Comparison of ENCODE assay signal across 30 cellular contexts in the genomic region with DNA sequence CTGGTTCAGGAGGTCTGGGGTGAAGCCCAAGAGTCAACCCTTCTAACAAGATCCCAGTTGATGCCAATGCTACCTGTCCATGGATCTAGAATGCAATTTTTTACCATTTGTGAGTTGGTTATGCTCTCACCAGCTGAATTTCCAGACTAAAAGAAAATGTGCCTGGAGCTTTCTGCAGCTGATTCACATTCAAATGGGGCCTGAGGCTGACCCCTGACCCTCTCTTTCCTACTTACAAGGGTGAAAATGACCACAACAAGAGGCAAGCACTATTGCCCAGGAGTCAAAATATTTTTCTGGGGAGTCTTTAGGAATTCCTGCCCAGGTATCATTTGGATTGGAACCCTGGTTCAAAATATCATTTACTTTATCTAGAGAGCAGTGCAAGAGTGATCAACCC.
"Had no signal": no experiment of that assay in that cellular context is flagged by ENCODE, and none has a peak within 500 bp of the region (broad histone marks: within the 10 kb centered on the region; RNA-seq: fewer than 3 reads in every experiment).

No MANE protein-coding gene starts in this region.

- DNase-seq: naive thymus-derived CD8-positive, alpha-beta T cell; nephron progenitor cell; occipital lobe; ovary; posterior cingulate gyrus; psoas muscle; right cardiac atrium; right lobe of liver; sigmoid colon; small intestine; stimulated activated CD4-positive, alpha-beta T cell treated with anti-CD3 and anti-CD28 coated beads, Interleukin-15, amount 100 ng/mL, for 24 hours; stimulated activated CD4-positive, alpha-beta T cell treated with anti-CD3 and anti-CD28 coated beads, Interleukin-2, amount 100 ng/mL, for 24 hours; stimulated activated CD4-positive, alpha-beta T cell treated with anti-CD3 and anti-CD28 coated beads, Interleukin-2, amount 100 ng/mL, for 48 hours; stimulated activated CD4-positive, alpha-beta T cell treated with anti-CD3 and anti-CD28 coated beads, Interleukin-4, amount 100 ng/mL, for 24 hours; stimulated activated naive B cell treated with anti-CD40 and anti-IgM and Interleukin-4, amounts not matched to agents 10 μg/mL and 1 μg/mL and 100 μg/mL, for 72 hours; stimulated activated naive CD4-positive, alpha-beta T cell treated with Interleukin-2 at 50 U/mL for 16 hours; stomach; thyroid gland; trophoblast cell; upper lobe of left lung had no signal

- H3K36me3 Mint-ChIP-seq: naive thymus-derived CD8-positive, alpha-beta T cell; natural killer cell treated with Interleukin-12 subunit alpha and Interleukin-12 subunit beta and Interleukin-15 and Interleukin-18, amount 100 ng/mL, for 72 hours; stimulated activated effector memory CD8-positive, alpha-beta T cell treated with anti-CD3 and anti-CD28 coated beads, Interleukin-12 subunit alpha, Interleukin-12 subunit beta, amount 100 ng/mL, for 72 hours; stimulated activated naive B cell treated with anti-CD40 and anti-IgM and Interleukin-4, amounts not matched to agents 10 μg/mL and 1 μg/mL and 100 μg/mL, for 72 hours had no signal

- H3K27ac ChIP-seq: ovary, parathyroid adenoma, right lobe of liver, stomach, thoracic aorta, thyroid gland, tibial nerve, upper lobe of left lung, vagina had no signal

- H3K9me3 ChIP-seq: ovary, psoas muscle, right lobe of liver, sigmoid colon, stomach, thoracic aorta, thyroid gland, tibial nerve, upper lobe of left lung, vagina had no signal

- H3K36me3 ChIP-seq: ovary, right lobe of liver, sigmoid colon, stomach, thoracic aorta, thyroid gland, tibial nerve, upper lobe of left lung, vagina had no signal

- H3K4me3 ChIP-seq: ovary, psoas muscle, right lobe of liver, sigmoid colon, stomach, thoracic aorta, thyroid gland, tibial nerve, upper lobe of left lung, vagina had no signal

- H2AFZ ChIP-seq: parathyroid adenoma had no signal

- H3K4me1 ChIP-seq: parathyroid adenoma had no signal

- H3K27ac Mint-ChIP-seq: natural killer cell treated with Interleukin-12 subunit alpha and Interleukin-12 subunit beta and Interleukin-15 and Interleukin-18, amount 100 ng/mL, for 72 hours; nephron progenitor cell; progenitor cell of endocrine pancreas; stimulated activated effector memory CD8-positive, alpha-beta T cell treated with anti-CD3 and anti-CD28 coated beads, Interleukin-12 subunit alpha, Interleukin-12 subunit beta, amount 100 ng/mL, for 72 hours; stimulated activated naive B cell treated with anti-CD40 and anti-IgM and Interleukin-4, amounts not matched to agents 10 μg/mL and 1 μg/mL and 100 μg/mL, for 72 hours; stimulated activated naive CD8-positive, alpha-beta T cell treated with anti-CD3 and anti-CD28 coated beads, Interleukin-15, Interleukin-2, amounts not matched to agents 100 ng/mL and 50 ng/mL, for 24 hours had no signal

- H3K9me3 Mint-ChIP-seq: naive thymus-derived CD8-positive, alpha-beta T cell; natural killer cell treated with Interleukin-12 subunit alpha and Interleukin-12 subunit beta and Interleukin-15 and Interleukin-18, amount 100 ng/mL, for 72 hours; nephron progenitor cell; neural crest cell; stimulated activated effector memory CD8-positive, alpha-beta T cell treated with anti-CD3 and anti-CD28 coated beads, Interleukin-12 subunit alpha, Interleukin-12 subunit beta, amount 100 ng/mL, for 72 hours; stimulated activated naive B cell treated with anti-CD40 and anti-IgM and Interleukin-4, amounts not matched to agents 10 μg/mL and 1 μg/mL and 100 μg/mL, for 72 hours; stimulated activated naive CD8-positive, alpha-beta T cell treated with anti-CD3 and anti-CD28 coated beads, Interleukin-15, Interleukin-2, amounts not matched to agents 100 ng/mL and 50 ng/mL, for 24 hours had no signal

- H3K27me3 ChIP-seq: ovary, right lobe of liver, sigmoid colon, stomach, thyroid gland, tibial nerve, upper lobe of left lung, vagina had no signal

- FAIRE-seq: small intestine, urothelium cell line had no signal

- H3K9ac ChIP-seq: parathyroid adenoma had no signal

- H3K4me3 Mint-ChIP-seq: naive thymus-derived CD8-positive, alpha-beta T cell; natural killer cell treated with Interleukin-12 subunit alpha and Interleukin-12 subunit beta and Interleukin-15 and Interleukin-18, amount 100 ng/mL, for 72 hours; nephron progenitor cell; neural crest cell; stimulated activated effector memory CD8-positive, alpha-beta T cell treated with anti-CD3 and anti-CD28 coated beads, Interleukin-12 subunit alpha, Interleukin-12 subunit beta, amount 100 ng/mL, for 72 hours; stimulated activated naive B cell treated with anti-CD40 and anti-IgM and Interleukin-4, amounts not matched to agents 10 μg/mL and 1 μg/mL and 100 μg/mL, for 72 hours; stimulated activated naive CD8-positive, alpha-beta T cell treated with anti-CD3 and anti-CD28 coated beads, Interleukin-15, Interleukin-2, amounts not matched to agents 100 ng/mL and 50 ng/mL, for 24 hours had no signal

- H3K27me3 Mint-ChIP-seq: stimulated activated naive B cell treated with anti-CD40 and anti-IgM and Interleukin-4, amounts not matched to agents 10 μg/mL and 1 μg/mL and 100 μg/mL, for 72 hours had no signal

- H3K79me2 ChIP-seq: parathyroid adenoma had no signal
